1 cellular context compared by ENCODE assay signal in the genomic region with DNA sequence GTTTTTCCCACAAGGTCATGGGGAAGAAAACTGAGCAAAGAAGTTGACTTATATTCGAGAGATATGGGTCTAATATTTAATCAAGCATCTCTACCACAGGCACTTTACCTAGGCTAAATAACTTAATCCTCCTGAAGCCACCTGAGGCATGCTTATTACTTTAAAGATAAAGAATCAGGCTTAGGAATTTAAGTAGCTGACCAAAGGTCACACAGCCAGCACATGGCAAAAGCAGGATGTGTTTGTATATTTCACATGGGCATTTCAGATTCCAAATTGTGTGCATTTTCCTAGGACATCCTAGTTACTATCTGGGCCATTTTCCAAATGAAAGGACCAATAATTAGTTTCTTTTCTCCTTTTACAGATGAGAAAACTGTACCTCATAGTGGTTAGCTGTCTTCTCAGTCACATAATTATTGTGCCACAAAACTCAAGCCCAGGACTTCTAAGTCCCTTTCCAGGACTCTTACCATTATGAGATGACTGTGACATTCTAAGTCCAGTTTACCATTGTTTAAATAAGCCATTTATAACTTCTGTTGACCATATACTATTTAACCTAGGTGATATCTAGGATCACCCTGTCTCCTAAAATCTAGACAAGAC.
TF ChIP-seq lines count a peak whose summit lies in the region.

No MANE protein-coding gene starts in this region.

TF ChIP-seq in GM12878, 131 proteins besides CTCF, POLR2A, EP300 and RAD21:
- peak; percentile 66; the same call in 1 of the 2 replicates for TF ChIP-seq MTA2 (IDR thresholded peaks at IDR 0.05; ENCODE audit: low read depth)
- TF ChIP-seq TCF12 (IDR thresholded peaks at IDR 0.05; ENCODE audit: low read depth, low read length): no peak
- peak; percentile 39; the same call in 1 of the 2 replicates for TF ChIP-seq IKZF1 (conservative IDR thresholded peaks at IDR 0.05)
- TF ChIP-seq TAF1 (IDR thresholded peaks at IDR 0.05; ENCODE audit: borderline replicate concordance, low read depth, low read length): no peak
- peak; percentile 50 to 58; a peak in 2 of 4 replicates for TF ChIP-seq IKZF2 (IDR thresholded peaks at IDR 0.05)
- TF ChIP-seq, protein P1, sequence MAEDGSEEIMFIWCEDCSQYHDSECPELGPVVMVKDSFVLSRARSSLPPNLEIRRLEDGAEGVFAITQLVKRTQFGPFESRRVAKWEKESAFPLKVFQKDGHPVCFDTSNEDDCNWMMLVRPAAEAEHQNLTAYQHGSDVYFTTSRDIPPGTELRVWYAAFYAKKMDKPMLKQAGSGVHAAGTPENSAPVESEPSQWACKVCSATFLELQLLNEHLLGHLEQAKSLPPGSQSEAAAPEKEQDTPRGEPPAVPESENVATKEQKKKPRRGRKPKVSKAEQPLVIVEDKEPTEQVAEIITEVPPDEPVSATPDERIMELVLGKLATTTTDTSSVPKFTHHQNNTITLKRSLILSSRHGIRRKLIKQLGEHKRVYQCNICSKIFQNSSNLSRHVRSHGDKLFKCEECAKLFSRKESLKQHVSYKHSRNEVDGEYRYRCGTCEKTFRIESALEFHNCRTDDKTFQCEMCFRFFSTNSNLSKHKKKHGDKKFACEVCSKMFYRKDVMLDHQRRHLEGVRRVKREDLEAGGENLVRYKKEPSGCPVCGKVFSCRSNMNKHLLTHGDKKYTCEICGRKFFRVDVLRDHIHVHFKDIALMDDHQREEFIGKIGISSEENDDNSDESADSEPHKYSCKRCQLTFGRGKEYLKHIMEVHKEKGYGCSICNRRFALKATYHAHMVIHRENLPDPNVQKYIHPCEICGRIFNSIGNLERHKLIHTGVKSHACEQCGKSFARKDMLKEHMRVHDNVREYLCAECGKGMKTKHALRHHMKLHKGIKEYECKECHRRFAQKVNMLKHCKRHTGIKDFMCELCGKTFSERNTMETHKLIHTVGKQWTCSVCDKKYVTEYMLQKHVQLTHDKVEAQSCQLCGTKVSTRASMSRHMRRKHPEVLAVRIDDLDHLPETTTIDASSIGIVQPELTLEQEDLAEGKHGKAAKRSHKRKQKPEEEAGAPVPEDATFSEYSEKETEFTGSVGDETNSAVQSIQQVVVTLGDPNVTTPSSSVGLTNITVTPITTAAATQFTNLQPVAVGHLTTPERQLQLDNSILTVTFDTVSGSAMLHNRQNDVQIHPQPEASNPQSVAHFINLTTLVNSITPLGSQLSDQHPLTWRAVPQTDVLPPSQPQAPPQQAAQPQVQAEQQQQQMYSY (CRISPR knock-in tag; IDR thresholded peaks at IDR 0.05): no peak
TF ChIP-seq in GM12878: peak in this region for 3.
